20 cellular contexts compared by ENCODE assay signal in the genomic region with DNA sequence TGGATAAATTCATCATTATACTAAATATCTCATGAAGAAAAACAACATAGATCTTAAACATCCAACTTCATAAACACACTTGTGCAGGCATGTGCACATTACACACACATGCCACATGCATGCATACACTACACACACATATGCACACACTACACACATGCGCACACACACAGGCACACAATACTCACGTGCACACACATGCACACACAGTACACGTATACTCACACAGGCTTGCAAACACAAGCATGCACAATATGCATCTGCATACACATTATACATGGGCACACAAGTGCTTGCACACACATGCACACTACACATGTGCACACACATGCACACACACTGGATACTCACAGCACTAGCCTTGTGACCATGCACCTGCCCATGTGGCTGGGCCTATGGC.
DNase-seq lines count a peak whose midpoint lies in the region; ATAC-seq, FAIRE-seq and TF ChIP-seq lines count a peak whose summit lies in the region.
"Had no signal": no experiment of that assay in that cellular context is flagged by ENCODE, and none has a peak within 500 bp of the region (broad histone marks: within the 10 kb centered on the region; RNA-seq: fewer than 3 reads in every experiment).

No MANE protein-coding gene starts in this region.

- no peaks in the 10 kb centered on the region for H3K9me3 ChIP-seq in HepG2 (ENCODE audit: low read length)
- H3K9me3 ChIP-seq in right lobe of liver, result no peaks in the 10 kb centered on the region
- no peaks in the 10 kb centered on the region for H3K9me3 ChIP-seq in kidney (ENCODE audit: control insufficient read depth in 1 of 2, low read length in 2 of 2)
- H3K9me3 ChIP-seq: A549 had no signal

- in situ Hi-C loops in HepG2 (cut with HindIII; ENCODE audit: extremely low pct_ligation_motif_present, low pct_unique_long_range_greater_than_20kb), result no loop called here

- H4K20me1 ChIP-seq in HepG2 (ENCODE audit: insufficient read depth, low read length), result no peaks in the 10 kb centered on the region

- no peaks in the 10 kb centered on the region for H3K79me2 ChIP-seq in HepG2 (ENCODE audit: insufficient read depth, low read length)

- H3K9ac ChIP-seq in HepG2 (ENCODE audit: insufficient read depth, low read depth, low read length) (no peak overlapping the region), kidney (ENCODE audit: low read length in 2 of 2) (no peak overlapping the region)

- H3K27ac ChIP-seq in HepG2 (ENCODE audit: extremely low read length, insufficient read depth, low read length) (no peak overlapping the region), right lobe of liver (no peak overlapping the region), kidney (ENCODE audit: low read depth in 2 of 2, low read length in 2 of 2) (no peak overlapping the region)
- H3K27ac ChIP-seq: 22Rv1, A549 had no signal

- intact Hi-C loops in HepG2 (cut with micrococcal nuclease; ENCODE audit: unreplicated experiment), result no loop called here
- intact Hi-C loops in right lobe of liver (cut with DNase I), result no loop called here
- intact Hi-C loops in kidney (cut with DNase I), result no loop called here

- no peak overlapping the region for H2AFZ ChIP-seq in HepG2 (ENCODE audit: low read length)

- POLR2A ChIA-PET in HepG2 (lab: Yijun Ruan, JAX), result no interaction called here

- TF ChIP-seq RAD21 in HepG2 (CRISPR knock-in tag; IDR thresholded peaks at IDR 0.05), result no peak

- ATAC-seq in HepG2 (no peak), right lobe of liver (no peak)
- ATAC-seq: A549 had no signal

- DNase-seq in HepG2 (ENCODE audit: low spot score), result no peak
- DNase-seq in right lobe of liver, result no peak
- DNase-seq in HTR-8/SVneo (ENCODE audit: insufficient read length, low spot score), result no peak
- DNase-seq in kidney, result peak; percentile 41
- DNase-seq in islet precursor cell, result no peak
- DNase-seq in DMS 273 (lab: John Stamatoyannopoulos, UW; ENCODE audit: unreplicated experiment), result no peak
- DNase-seq in H7, result no peak
- DNase-seq: AML-193; Calu3; CD8-positive, alpha-beta T cell; DMS 273 treated with DMSO at 0.1 percent for 48 hours; DMS53; DND-41; EL; GOT3; H9 had no signal

- TF ChIP-seq EP300 in HepG2 (IDR thresholded peaks at IDR 0.05; ENCODE audit: low read depth in 2 of 2, low read length in 2 of 2) (no peak), HepG2 (CRISPR knock-in tag; IDR thresholded peaks at IDR 0.05; ENCODE audit: borderline replicate concordance) (no peak)

- TF ChIP-seq CTCF in HepG2 (CRISPR knock-in tag; IDR thresholded peaks at IDR 0.05), result no peak
- no peak for TF ChIP-seq CTCF in right lobe of liver (IDR thresholded peaks at IDR 0.05)
- TF ChIP-seq CTCF in kidney (IDR thresholded peaks at IDR 0.05; ENCODE audit: borderline replicate concordance, extremely low read depth, insufficient read depth), result no peak

- no TSS peak for BruUV-seq in HepG2 (replicated peaks; lab: Mats Ljungman, UMichigan)

- H3K27me3 ChIP-seq in HepG2 (ENCODE audit: control insufficient read depth in 1 of 2, insufficient read depth in 2 of 2, low read length in 2 of 2) (peaks cover 0 to 30% of the 10 kb centered on the region in 2 experiments; a peak in 3 of 5 replicates), right lobe of liver (no peaks in the 10 kb centered on the region), H7 (ENCODE audit: control insufficient read depth, insufficient read depth, low read length) (no peaks in the 10 kb centered on the region)

- TF ChIP-seq POLR2A in HepG2 (IDR thresholded peaks at IDR 0.05; ENCODE audit: insufficient read depth in 1 of 2, low read depth in 2 of 2, low read length in 2 of 2) (no peak), right lobe of liver (IDR thresholded peaks at IDR 0.05) (no peak)

- no peak overlapping the region for H3K4me3 ChIP-seq in HepG2 (replicated peaks in 1 of 3; ENCODE audit: insufficient read depth in 1 of 3, low read depth in 2 of 3, low read length in 3 of 3)
- H3K4me3 ChIP-seq in right lobe of liver, result no peak overlapping the region
- H3K4me3 ChIP-seq in kidney (ENCODE audit: low read length in 2 of 2), result no peak overlapping the region
- no peak overlapping the region for H3K4me3 ChIP-seq in H7 (ENCODE audit: insufficient read depth, low read depth, low read length)
- H3K4me3 ChIP-seq: A549 had no signal

- CTCF ChIA-PET in HepG2 (lab: Yijun Ruan, JAX; ENCODE audit: low intra/inter-chr PET ratio, low total read pairs), result no interaction called here

- H3K36me3 ChIP-seq in HepG2 (replicated peaks in 1 of 2; ENCODE audit: control insufficient read depth in 1 of 2, insufficient read depth in 2 of 2, low read length in 2 of 2) (no peaks in the 10 kb centered on the region), right lobe of liver (no peaks in the 10 kb centered on the region), kidney (ENCODE audit: control insufficient read depth in 1 of 2, insufficient read depth in 2 of 2, low read length in 2 of 2) (no peaks in the 10 kb centered on the region), H7 (replicated peaks; ENCODE audit: control insufficient read depth, insufficient read depth, low read length) (no peaks in the 10 kb centered on the region)

- H3K4me1 ChIP-seq in HepG2 (ENCODE audit: insufficient read depth, low read length), result no peaks in the 10 kb centered on the region
- no peaks in the 10 kb centered on the region for H3K4me1 ChIP-seq in right lobe of liver
- H3K4me1 ChIP-seq in kidney (ENCODE audit: control insufficient read depth in 1 of 2, insufficient read depth in 1 of 2, low read depth in 1 of 2, low read length in 2 of 2), result no peaks in the 10 kb centered on the region
- H3K4me1 ChIP-seq: A549 had no signal

- 16% methylated on average over 3 of the region's 3 CpGs for WGBS in HepG2 (ENCODE audit: low lambda C conversion rate)
- WGBS in right lobe of liver (ENCODE audit: insufficient coverage, low coverage, low lambda C conversion rate, missing lambda C conversion rate), result 66% methylated on average over 3 of the region's 3 CpGs

- no peak overlapping the region for H3K4me2 ChIP-seq in HepG2 (ENCODE audit: low read depth, low read length)
- H3K4me2 ChIP-seq: A549 had no signal

- FAIRE-seq in HepG2 (lab: Jason Lieb, UNC) (no peak), HTR-8/SVneo (lab: Jason Lieb, UNC) (peak; percentile 73), kidney (lab: Jason Lieb, UNC) (no peak)
- FAIRE-seq: A549, GM12892, GM18507 had no signal

TF ChIP-seq in HepG2, 621 proteins besides CTCF, POLR2A, EP300 and RAD21:
- TF ChIP-seq NR3C1 (CRISPR knock-in tag; IDR thresholded peaks at IDR 0.05), result no peak
- TF ChIP-seq FOXA3 (CRISPR knock-in tag; IDR thresholded peaks at IDR 0.05), result no peak
- TF ChIP-seq, protein P1, sequence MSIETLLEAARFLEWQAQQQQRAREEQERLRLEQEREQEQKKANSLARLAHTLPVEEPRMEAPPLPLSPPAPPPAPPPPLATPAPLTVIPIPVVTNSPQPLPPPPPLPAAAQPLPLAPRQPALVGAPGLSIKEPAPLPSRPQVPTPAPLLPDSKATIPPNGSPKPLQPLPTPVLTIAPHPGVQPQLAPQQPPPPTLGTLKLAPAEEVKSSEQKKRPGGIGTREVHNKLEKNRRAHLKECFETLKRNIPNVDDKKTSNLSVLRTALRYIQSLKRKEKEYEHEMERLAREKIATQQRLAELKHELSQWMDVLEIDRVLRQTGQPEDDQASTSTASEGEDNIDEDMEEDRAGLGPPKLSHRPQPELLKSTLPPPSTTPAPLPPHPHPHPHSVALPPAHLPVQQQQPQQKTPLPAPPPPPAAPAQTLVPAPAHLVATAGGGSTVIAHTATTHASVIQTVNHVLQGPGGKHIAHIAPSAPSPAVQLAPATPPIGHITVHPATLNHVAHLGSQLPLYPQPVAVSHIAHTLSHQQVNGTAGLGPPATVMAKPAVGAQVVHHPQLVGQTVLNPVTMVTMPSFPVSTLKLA (IDR thresholded peaks at IDR 0.05), result peak; percentile 91
- TF ChIP-seq, protein P2, sequence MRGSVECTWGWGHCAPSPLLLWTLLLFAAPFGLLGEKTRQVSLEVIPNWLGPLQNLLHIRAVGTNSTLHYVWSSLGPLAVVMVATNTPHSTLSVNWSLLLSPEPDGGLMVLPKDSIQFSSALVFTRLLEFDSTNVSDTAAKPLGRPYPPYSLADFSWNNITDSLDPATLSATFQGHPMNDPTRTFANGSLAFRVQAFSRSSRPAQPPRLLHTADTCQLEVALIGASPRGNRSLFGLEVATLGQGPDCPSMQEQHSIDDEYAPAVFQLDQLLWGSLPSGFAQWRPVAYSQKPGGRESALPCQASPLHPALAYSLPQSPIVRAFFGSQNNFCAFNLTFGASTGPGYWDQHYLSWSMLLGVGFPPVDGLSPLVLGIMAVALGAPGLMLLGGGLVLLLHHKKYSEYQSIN (CRISPR knock-in tag; IDR thresholded peaks at IDR 0.05; ENCODE audit: borderline replicate concordance), result no peak
- no peak for TF ChIP-seq ZNF660 (CRISPR knock-in tag; IDR thresholded peaks at IDR 0.05; ENCODE audit: borderline replicate concordance, low read depth)
